21 cellular contexts compared by ENCODE assay signal in the genomic region with DNA sequence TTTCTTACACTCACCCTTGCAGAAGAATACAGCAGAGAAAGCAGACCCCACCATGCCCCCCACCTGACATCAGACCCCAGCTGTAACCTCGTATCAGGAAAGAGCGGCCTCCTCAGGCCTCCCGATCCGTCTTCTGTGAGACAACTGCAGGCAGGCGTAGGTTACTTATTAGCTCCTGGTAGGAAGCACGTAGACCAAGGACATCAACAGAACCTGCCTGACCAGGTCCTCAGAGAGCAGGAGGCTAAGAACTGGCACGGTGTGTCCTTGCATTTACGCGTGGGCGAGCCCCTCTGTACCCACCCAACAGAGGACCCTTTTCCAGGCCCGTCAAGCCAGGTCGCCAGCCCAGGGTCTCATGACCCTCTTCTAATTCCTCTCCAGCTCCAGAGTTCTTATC. TPM values are rescaled to one million over a fixed set of nuclear protein-coding genes. Genes with fewer than 3 reads are reported as not detected.
DNase-seq lines count a peak whose midpoint lies in the region; ATAC-seq and TF ChIP-seq lines count a peak whose summit lies in the region.
"Had no signal": no experiment of that assay in that cellular context is flagged by ENCODE, and none has a peak within 500 bp of the region (broad histone marks: within the 10 kb centered on the region; RNA-seq: fewer than 3 reads in every experiment).

No MANE protein-coding gene starts in this region.

- H3K27ac ChIP-seq in endodermal cell (ENCODE audit: low read depth, low read length) (no peak overlapping the region), transverse colon (no peak overlapping the region), colonic mucosa (no peak overlapping the region), esophagus muscularis mucosa (replicated peaks in 1 of 4) (no peak overlapping the region)
- H3K27ac ChIP-seq: sigmoid colon had no signal

- H3K9me3 Mint-ChIP-seq in endodermal cell (peaks cover 7% of the 10 kb centered on the region), mesothelial cell of epicardium (peaks cover 8% of the 10 kb centered on the region)
- H3K9me3 Mint-ChIP-seq: activated naive CD4-positive, alpha-beta T cell treated with anti-CD3 and anti-CD28 coated beads, Interleukin-2, amount 10 ng/mL, durations not matched to agents 7 days and 5 days; CD8-positive, alpha-beta T cell; naive B cell had no signal

- H3K4me3 Mint-ChIP-seq in endodermal cell (no peak overlapping the region), mesothelial cell of epicardium (no peak overlapping the region)
- H3K4me3 Mint-ChIP-seq: activated naive CD4-positive, alpha-beta T cell treated with anti-CD3 and anti-CD28 coated beads, Interleukin-2, amount 10 ng/mL, durations not matched to agents 7 days and 5 days; CD8-positive, alpha-beta T cell; naive B cell had no signal

- no peak overlapping the region for H3K4me3 ChIP-seq in endodermal cell (ENCODE audit: low read length)
- H3K4me3 ChIP-seq in transverse colon, result no peak overlapping the region
- no peak overlapping the region for H3K4me3 ChIP-seq in colonic mucosa
- no peak overlapping the region for H3K4me3 ChIP-seq in esophagus muscularis mucosa
- H3K4me3 ChIP-seq: sigmoid colon had no signal

- no peak overlapping the region for H3K9ac ChIP-seq in endodermal cell (ENCODE audit: extremely low read depth, low read length, poor library complexity, severe bottlenecking)
- no peak overlapping the region for H3K9ac ChIP-seq in colonic mucosa (ENCODE audit: low read depth in 2 of 2, low read length in 2 of 2)

- H3K4me1 Mint-ChIP-seq in endodermal cell (peaks cover 25% of the 10 kb centered on the region), mesothelial cell of epicardium (peaks cover 16% of the 10 kb centered on the region)

- DNase-seq in ELF-1 (ENCODE audit: low read depth, low spot score) (peak; percentile 38), endodermal cell (no peak), mesothelial cell of epicardium (ENCODE audit: low spot score in 2 of 2, unreplicated experiment in 2 of 2) (no peak), transverse colon (peak; percentile 41), colonic mucosa (no peak), esophagus muscularis mucosa (ENCODE audit: extremely low spot score) (no peak)
- DNase-seq: activated CD4-positive, alpha-beta T cell treated with anti-CD3 and anti-CD28 coated beads for 1 hour; activated naive CD4-positive, alpha-beta T cell treated with anti-CD3 and anti-CD28 coated beads, Interleukin-2, amount 10 ng/mL, durations not matched to agents 7 days and 5 days; CD8-positive, alpha-beta T cell; DMS79; foreskin fibroblast; hippocampal formation; KG1; mammary epithelial cell; naive B cell; NCI-H1436 treated with DMSO at 0.1 percent for 48 hours; NCI-H774; Right ventricle myocardium superior; sigmoid colon had no signal

- intact Hi-C loops in transverse colon (cut with DNase I; ENCODE audit: low total_unique reads) (no loop called here), colonic mucosa (cut with DNase I) (no loop called here), esophagus muscularis mucosa (cut with DNase I) (no loop called here)

- no peaks in the 10 kb centered on the region for H3K27me3 Mint-ChIP-seq in endodermal cell (ENCODE audit: insufficient read depth)
- no peaks in the 10 kb centered on the region for H3K27me3 Mint-ChIP-seq in mesothelial cell of epicardium (ENCODE audit: low read depth)
- H3K27me3 Mint-ChIP-seq: activated naive CD4-positive, alpha-beta T cell treated with anti-CD3 and anti-CD28 coated beads, Interleukin-2, amount 10 ng/mL, durations not matched to agents 7 days and 5 days; naive B cell had no signal

- peaks cover 4% of the 10 kb centered on the region for H3K4me1 ChIP-seq in endodermal cell (ENCODE audit: control insufficient read depth, insufficient read depth, low read length)
- peaks cover 0 to 20% (median 9%) of the 10 kb centered on the region in 4 donors for H3K4me1 ChIP-seq in transverse colon
- no peaks in the 10 kb centered on the region for H3K4me1 ChIP-seq in colonic mucosa
- peaks cover 0 to 4% (median 0%) of the 10 kb centered on the region in 4 donors for H3K4me1 ChIP-seq in esophagus muscularis mucosa
- H3K4me1 ChIP-seq: sigmoid colon had no signal

- TF ChIP-seq EP300 in transverse colon (IDR thresholded peaks at IDR 0.05; ENCODE audit: low read depth), result no peak
- TF ChIP-seq EP300 in esophagus muscularis mucosa (IDR thresholded peaks at IDR 0.05), result no peak

- H3K27me3 ChIP-seq in endodermal cell (ENCODE audit: control insufficient read depth, insufficient read depth, low read length, poor library complexity, severe bottlenecking) (no peaks in the 10 kb centered on the region), transverse colon (no peaks in the 10 kb centered on the region), colonic mucosa (no peaks in the 10 kb centered on the region), esophagus muscularis mucosa (no peaks in the 10 kb centered on the region)
- H3K27me3 ChIP-seq: sigmoid colon had no signal

- TF ChIP-seq POLR2A in transverse colon (IDR thresholded peaks at IDR 0.05), result no peak
- TF ChIP-seq POLR2A in esophagus muscularis mucosa (IDR thresholded peaks at IDR 0.05; ENCODE audit: low read depth), result no peak

- no peak for TF ChIP-seq CTCF in endodermal cell (conservative IDR thresholded peaks at IDR 0.05)
- TF ChIP-seq CTCF in mesothelial cell of epicardium (IDR thresholded peaks at IDR 0.05; ENCODE audit: unreplicated experiment), result no peak
- no peak for TF ChIP-seq CTCF in transverse colon (IDR thresholded peaks at IDR 0.05)
- TF ChIP-seq CTCF in colonic mucosa (IDR thresholded peaks at IDR 0.05), result no peak
- no peak for TF ChIP-seq CTCF in esophagus muscularis mucosa (IDR thresholded peaks at IDR 0.05)

- 92% methylated on average over 12 of the region's 12 CpGs for WGBS in endodermal cell (ENCODE audit: insufficient coverage in 1 of 2, insufficient read length in 1 of 2), 2 experiments
- WGBS in transverse colon (ENCODE audit: low coverage in 1 of 2), 2 donors, result 44 to 59% methylated on average over 2 to 12 of the region's 12 CpGs
- WGBS in esophagus muscularis mucosa, result 96% methylated on average over 12 of the region's 12 CpGs

- H3K9me3 ChIP-seq in endodermal cell (ENCODE audit: control insufficient read depth, low read length) (peaks cover 5% of the 10 kb centered on the region), transverse colon (no peaks in the 10 kb centered on the region), colonic mucosa (no peaks in the 10 kb centered on the region), esophagus muscularis mucosa (no peaks in the 10 kb centered on the region)
- H3K9me3 ChIP-seq: sigmoid colon had no signal

- no peak for ATAC-seq in HG03520 (IDR thresholded peaks at IDR 0.05; ENCODE audit: unreplicated experiment)
- ATAC-seq: CD8-positive, alpha-beta T cell; HCT116 had no signal

- H3K27ac Mint-ChIP-seq in endodermal cell (peak overlapping the region; percentile 63), mesothelial cell of epicardium (peak overlapping the region; percentile 7)
- H3K27ac Mint-ChIP-seq: activated naive CD4-positive, alpha-beta T cell treated with anti-CD3 and anti-CD28 coated beads, Interleukin-2, amount 10 ng/mL, durations not matched to agents 7 days and 5 days; CD8-positive, alpha-beta T cell had no signal

- in situ Hi-C loops in transverse colon (cut with MboI; ENCODE audit: low pct_ligation_motif_present in 1 of 4, low pct_unique_long_range_greater_than_20kb in 1 of 4, low sequenced_read_pairs in 3 of 4), result no loop called here

- H3K36me3 Mint-ChIP-seq in endodermal cell (ENCODE audit: low read depth) (peaks cover 18% of the 10 kb centered on the region), mesothelial cell of epicardium (peaks cover 7% of the 10 kb centered on the region)

- H3K36me3 ChIP-seq in endodermal cell (ENCODE audit: control insufficient read depth, insufficient read depth, low read length) (peaks cover 11% of the 10 kb centered on the region), transverse colon (no peaks in the 10 kb centered on the region), colonic mucosa (no peaks in the 10 kb centered on the region), esophagus muscularis mucosa (peaks cover 0 to 10% (median 10%) of the 10 kb centered on the region in 4 donors)

RNA-seq across cellular contexts. Expression of gene ABHD12, which starts 51.0 kb away (rescaled TPM):
- total RNA-seq in endodermal cell (10 to 100 TPM; 48.2 to 52.7 TPM), mesothelial cell of epicardium (47.1 to 58.0 TPM (median 51.7 TPM) in 3 replicates), transverse colon (100 to 1,000 TPM in 1 of 4 donors, 10 to 100 TPM in 3; 67.3 to 103 (median 73.4) TPM), colonic mucosa (10 to 100 TPM; 54.2 to 60.6 TPM), esophagus muscularis mucosa (10 to 100 TPM; 27.0 to 41.6 (median 35.4) TPM)
- 34.8 TPM for polyA plus RNA-seq in endodermal cell (2013, experiment 1 of 2)
- 35.4 TPM for polyA plus RNA-seq in endodermal cell (2013, experiment 2 of 2)

Comparison
In these comparisons a context has a peak if more than half of its experiments do, and no peak if none do; other contexts are left out.
1. DNase-seq: peak in ELF-1 (single experiment) and transverse colon (single experiment); none in endodermal cell (single experiment), mesothelial cell of epicardium (0 of 2), colonic mucosa (single experiment) and esophagus muscularis mucosa (single experiment).